In genomic region chr16:85338638-85338982, GRCh38 we compare ENCODE assay signal across 24 cellular contexts.
"Had no signal": no experiment of that assay in that cellular context is flagged by ENCODE, and none has a peak within 500 bp of the region (broad histone marks: within the 10 kb centered on the region; RNA-seq: fewer than 3 reads in every experiment).

No MANE protein-coding gene starts in this region.

- DNase-seq: cortex of kidney; hypothalamus; immature natural killer cell; kidney glomerular epithelial cell; left colon; left ventricle myocardium inferior; lower lobe of right lung; mucosa of descending colon; naive B cell; occipital lobe; pancreas; stimulated activated CD4-positive, alpha-beta T cell treated with anti-CD3 and anti-CD28 coated beads, Interleukin-12 subunit alpha, Interleukin-12 subunit beta, amount 100 ng/mL, for 4 hours; stimulated activated CD4-positive, alpha-beta T cell treated with anti-CD3 and anti-CD28 coated beads, Interleukin-1b, Interleukin-23, amount 100 ng/mL, for 48 hours; stimulated activated CD4-positive, alpha-beta T cell treated with anti-CD3 and anti-CD28 coated beads, Interleukin-4, amount 100 ng/mL, for 1 hour; stimulated activated CD8-positive, alpha-beta memory T cell treated with anti-CD3 and anti-CD28 coated beads, Interleukin-4, amount 100 ng/mL, for 48 hours; stimulated activated naive CD4-positive, alpha-beta T cell; stimulated activated naive CD8-positive, alpha-beta T cell treated with anti-CD3 and anti-CD28 coated beads, Interleukin-15, amount 100 ng/mL, for 72 hours; thyroid gland; trophoblast cell had no signal

- H3K27me3 ChIP-seq: pancreas, thyroid gland, vagina had no signal

- H3K27ac ChIP-seq: left ventricle myocardium inferior, lower lobe of right lung, pancreas, thyroid gland, vagina had no signal

- H3K4me3 ChIP-seq: left ventricle myocardium inferior, lower lobe of right lung, mucosa of descending colon, pancreas, smooth muscle cell, thyroid gland, vagina had no signal

- H3K4me2 ChIP-seq: smooth muscle cell had no signal

- FAIRE-seq: frontal cortex, pancreas had no signal

- ATAC-seq: left colon; lower lobe of right lung; mucosa of descending colon; natural killer cell treated with Interleukin-12 subunit alpha and Interleukin-12 subunit beta and Interleukin-15 and Interleukin-18, amount 100 ng/mL, for 72 hours; pancreas; sciatic nerve; stimulated activated naive CD8-positive, alpha-beta T cell treated with anti-CD3 and anti-CD28 coated beads, Interleukin-15, amount 100 ng/mL, for 72 hours had no signal

- H3K9me3 ChIP-seq: left ventricle myocardium inferior, lower lobe of right lung, mucosa of descending colon, pancreas, thyroid gland, vagina had no signal

- H3K4me1 ChIP-seq: thyroid gland, vagina had no signal

- H3K36me3 ChIP-seq: left ventricle myocardium inferior, lower lobe of right lung, pancreas, thyroid gland, vagina had no signal
